In genomic region chr10:77837248-77837924, GRCh38 we compare ENCODE assay signal across 8 cellular contexts.
DNase-seq lines count a peak whose midpoint lies in the region; ATAC-seq and TF ChIP-seq lines count a peak whose summit lies in the region.

No MANE protein-coding gene starts in this region.

- TF ChIP-seq CTCF in Peyer's patch (IDR thresholded peaks at IDR 0.05), result peak in 1 of 6 experiments; percentile 7

- peak overlapping the region in 1 of 4 donors; percentile 20 for H3K27ac ChIP-seq in Peyer's patch

- peaks cover 0 to 14% (median 0%) of the 10 kb centered on the region in 4 donors for H3K4me1 ChIP-seq in Peyer's patch

- H3K9me3 ChIP-seq in Peyer's patch, result no peaks in the 10 kb centered on the region
- no peaks in the 10 kb centered on the region for H3K9me3 ChIP-seq in MG63

- H3K27me3 ChIP-seq in Peyer's patch (no peaks in the 10 kb centered on the region), MG63 (no peaks in the 10 kb centered on the region)

- H3K36me3 ChIP-seq in Peyer's patch (peaks cover 0 to 74% (median 0%) of the 10 kb centered on the region in 3 donors), MG63 (peaks cover 7% of the 10 kb centered on the region)

- no peak overlapping the region for H3K4me3 ChIP-seq in Peyer's patch
- no peak overlapping the region for H3K4me3 ChIP-seq in MG63

- peak; percentile 65 for ATAC-seq in GM21423 (IDR thresholded peaks at IDR 0.05; ENCODE audit: unreplicated experiment)

- DNase-seq in DMS 273 treated with DMSO at 0.1 percent for 48 hours (lab: John Stamatoyannopoulos, UW) (peak; percentile 48), HPDE6-E6E7 (ENCODE audit: extremely low spot score) (peak; percentile 16), Peyer's patch (peak; percentile 49 to 82 (median 76)), iris pigment epithelial cell (ENCODE audit: low read depth) (peak; percentile 79), MG63 (no peak)
- peak; percentile 63 for DNase-seq in activated effector memory CD4-positive, alpha-beta T cell treated with Interleukin-2 at 50 U/mL for 16 hours
- peak; percentile 26 to 37 for DNase-seq in stimulated activated CD8-positive, alpha-beta memory T cell treated with anti-CD3 and anti-CD28 coated beads, Interleukin-7, amount 100 ng/mL, for 4 hours (ENCODE audit: low read depth in 2 of 2)

- no peak for TF ChIP-seq POLR2A in Peyer's patch (IDR thresholded peaks at IDR 0.05)
